ENCODE assay signal across 8 cellular contexts in genomic region chr9:137301086-137301947, GRCh38. TPM values are rescaled to one million over a fixed set of nuclear protein-coding genes. Genes with fewer than 3 reads are reported as not detected.
DNase-seq lines count a peak whose midpoint lies in the region; FAIRE-seq and TF ChIP-seq lines count a peak whose summit lies in the region.

No MANE protein-coding gene starts in this region.

- H3K27ac ChIP-seq in smooth muscle cell (ENCODE audit: low read depth) = no peak overlapping the region
- H3K27ac ChIP-seq in substantia nigra (ENCODE audit: low read depth, low read length, poor library complexity, severe bottlenecking) = no peak overlapping the region

- peaks cover 49% of the 10 kb centered on the region for H3K4me1 ChIP-seq in smooth muscle cell (ENCODE audit: low read depth)

- peak overlapping the region; percentile 90 for H3K4me2 ChIP-seq in smooth muscle cell

- no peaks in the 10 kb centered on the region for H3K36me3 ChIP-seq in smooth muscle cell (ENCODE audit: low read depth)

- H3K79me2 ChIP-seq in smooth muscle cell (ENCODE audit: low read depth) = no peaks in the 10 kb centered on the region

- TF ChIP-seq CTCF in smooth muscle cell (IDR thresholded peaks at IDR 0.05; ENCODE audit: borderline replicate concordance, insufficient read depth, poor library complexity, severe bottlenecking) = no peak

- no peak for FAIRE-seq in H54 (lab: Jason Lieb, UNC)

- no peak overlapping the region for H3K9ac ChIP-seq in smooth muscle cell (ENCODE audit: low read depth)

- H2AFZ ChIP-seq in smooth muscle cell (ENCODE audit: low read depth) = no peak overlapping the region

- peak overlapping the region; percentile 92 for H3K4me3 ChIP-seq in iPS-18c (ENCODE audit: insufficient read depth, low read depth, low read length)
- peak overlapping the region; percentile 59 for H3K4me3 ChIP-seq in smooth muscle cell

- H3K9me3 ChIP-seq in iPS-18c (ENCODE audit: control insufficient read depth, insufficient read depth, low read length) (peaks cover 5% of the 10 kb centered on the region), smooth muscle cell (replicated peaks; ENCODE audit: low read depth) (no peaks in the 10 kb centered on the region)

- H4K20me1 ChIP-seq in smooth muscle cell (ENCODE audit: low read depth) = peaks cover 9% of the 10 kb centered on the region

- DNase-seq in NCI-H2081 (lab: John Stamatoyannopoulos, UW) (peak; percentile 32 to 56), NCI-H2081 treated with DMSO at 0.1 percent for 48 hours (lab: John Stamatoyannopoulos, UW) (no peak), H54 (ENCODE audit: insufficient read length, low spot score) (no peak), NCI-H2171 treated with DMSO at 0.1 percent for 48 hours (lab: John Stamatoyannopoulos, UW) (peak; percentile 42), amniotic epithelial cell (ENCODE audit: low read depth) (peak; percentile 53), smooth muscle cell (lab: John Stamatoyannopoulos, UW; ENCODE audit: unreplicated experiment) (no peak), substantia nigra (lab: John Stamatoyannopoulos, UW) (no peak)

- WGBS in smooth muscle cell (ENCODE audit: low lambda C conversion rate) = 2% methylated on average over 102 of the region's 114 CpGs

- no peaks in the 10 kb centered on the region for H3F3A ChIP-seq in smooth muscle cell (ENCODE audit: low read depth)

- peak; percentile 6; the same call in 1 of the 2 replicates for TF ChIP-seq POLR2A in H54 (IDR thresholded peaks at IDR 0.05; ENCODE audit: low read depth, low read length)

- peaks cover 42% of the 10 kb centered on the region for H3K27me3 ChIP-seq in smooth muscle cell (ENCODE audit: low read depth)

RNA-seq across cellular contexts. Expression of gene NRARP, which starts 0.8 kb away (rescaled TPM):
- 2.0 and 3.7 TPM in 2 replicates for total RNA-seq in smooth muscle cell
- polyA plus RNA-seq in smooth muscle cell = 1.7 and 3.0 TPM in 2 replicates

RNA-seq across cellular contexts. Expression of gene TOR4A, which starts 23.8 kb away (rescaled TPM):
- 4.6 and 6.3 TPM in 2 replicates for total RNA-seq in smooth muscle cell
- 5.5 and 10.7 TPM in 2 replicates for polyA plus RNA-seq in smooth muscle cell

RNA-seq across cellular contexts. Expression of gene NELFB, which starts 46.2 kb away (rescaled TPM):
- total RNA-seq in smooth muscle cell = 23.3 and 31.8 TPM in 2 replicates
- polyA plus RNA-seq in smooth muscle cell = 60.9 and 66.6 TPM in 2 replicates

RNA-seq across cellular contexts. Expression of gene STPG3, which starts 50.2 kb away (rescaled TPM):
- not detected in 2 replicates for total RNA-seq in smooth muscle cell
- not detected in 2 replicates for polyA plus RNA-seq in smooth muscle cell

Comparison
In these comparisons a context has a peak if more than half of its experiments do, and no peak if none do; other contexts are left out.
1. DNase-seq: peak in NCI-H2081 (2 of 2), NCI-H2171 treated with DMSO at 0.1 percent for 48 hours (single experiment) and amniotic epithelial cell (single experiment); none in NCI-H2081 treated with DMSO at 0.1 percent for 48 hours (single experiment), H54 (single experiment), smooth muscle cell (single experiment) and substantia nigra (0 of 49).